ENCODE assay signal across 13 cellular contexts in the genomic region with DNA sequence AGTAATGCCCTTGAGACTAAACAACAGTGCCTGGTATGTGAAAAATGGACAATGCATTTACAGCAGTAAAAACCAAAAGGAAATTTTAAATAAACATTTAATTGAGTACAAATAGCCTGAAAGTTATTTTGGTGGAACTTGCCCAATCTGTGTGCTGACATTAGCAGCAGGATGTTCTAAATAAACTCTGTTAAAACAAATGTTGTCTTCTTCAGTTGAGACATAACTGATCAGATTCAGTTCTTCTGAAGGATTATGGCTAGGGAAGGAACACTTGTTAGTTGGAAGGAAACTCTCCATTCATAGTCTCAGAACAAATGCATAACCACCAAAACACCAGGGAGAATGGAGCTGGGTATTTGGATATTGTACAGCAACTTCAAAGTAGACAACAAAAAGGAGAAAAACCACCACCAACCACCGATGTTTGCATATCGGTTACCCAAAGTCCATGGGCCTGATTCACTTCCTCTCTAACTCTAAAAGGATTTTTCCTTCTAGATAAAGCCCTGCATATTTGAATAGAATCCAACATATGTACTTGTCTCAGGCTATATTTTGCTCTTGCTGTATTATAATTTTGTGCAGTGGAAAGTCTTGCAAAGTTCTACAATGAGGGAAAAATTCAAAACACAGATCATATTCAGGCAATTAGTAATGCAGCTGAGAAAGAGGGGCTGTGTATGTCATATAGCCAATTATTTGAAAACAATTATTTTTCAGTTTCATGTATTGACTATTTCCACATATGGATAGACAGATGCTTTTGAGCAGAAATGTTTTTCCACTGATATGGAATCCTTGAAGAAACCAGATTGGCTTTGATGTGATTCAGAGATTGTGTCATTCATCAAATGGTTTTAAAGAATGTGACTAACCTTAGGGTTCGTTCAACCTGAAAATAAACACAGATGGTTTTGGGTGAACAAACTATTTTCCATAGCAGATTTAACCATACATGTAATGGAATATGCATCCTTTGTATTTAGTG.
DNase-seq lines count a peak whose midpoint lies in the region; ATAC-seq and TF ChIP-seq lines count a peak whose summit lies in the region.
"Had no signal": no experiment of that assay in that cellular context is flagged by ENCODE, and none has a peak within 500 bp of the region (broad histone marks: within the 10 kb centered on the region; RNA-seq: fewer than 3 reads in every experiment).

No MANE protein-coding gene starts in this region.

- H3K27me3 Mint-ChIP-seq in mesothelial cell of epicardium (ENCODE audit: low read depth) (no peaks in the 10 kb centered on the region), endothelial cell (ENCODE audit: unreplicated experiment) (no peaks in the 10 kb centered on the region)

- H3K9me3 Mint-ChIP-seq in mesothelial cell of epicardium, result peaks cover 20% of the 10 kb centered on the region
- no peaks in the 10 kb centered on the region for H3K9me3 Mint-ChIP-seq in endothelial cell (ENCODE audit: unreplicated experiment)
- H3K9me3 Mint-ChIP-seq: activated naive CD4-positive, alpha-beta T cell treated with anti-CD3 and anti-CD28 coated beads, Interleukin-2, amount 50 U/mL, for 72 hours had no signal

- H3K27ac Mint-ChIP-seq in mesothelial cell of epicardium (peak overlapping the region; percentile 60), endothelial cell (ENCODE audit: unreplicated experiment) (no peak overlapping the region)
- H3K27ac Mint-ChIP-seq: activated naive CD4-positive, alpha-beta T cell treated with anti-CD3 and anti-CD28 coated beads, Interleukin-2, amount 50 U/mL, for 72 hours had no signal

- ATAC-seq in HG02763 (IDR thresholded peaks at IDR 0.05; ENCODE audit: unreplicated experiment), result no peak

- in situ Hi-C loops in Caki2 (cut with HindIII; ENCODE audit: low pct_unique_long_range_greater_than_20kb, low sequenced_read_pairs), result no loop called here

- H3K4me3 Mint-ChIP-seq in mesothelial cell of epicardium (no peak overlapping the region), endothelial cell (ENCODE audit: unreplicated experiment) (no peak overlapping the region)

- H3K4me1 Mint-ChIP-seq in mesothelial cell of epicardium (peaks cover 19% of the 10 kb centered on the region), endothelial cell (ENCODE audit: unreplicated experiment) (peaks cover 9% of the 10 kb centered on the region)

- DNase-seq in Caki2 (ENCODE audit: low read depth) (peak; percentile 3), M059J (ENCODE audit: low read depth) (peak; percentile 90), brain pericyte (ENCODE audit: low read depth, low spot score) (peak; percentile 5), mesothelial cell of epicardium (ENCODE audit: low spot score in 2 of 2, unreplicated experiment in 2 of 2) (no peak), endothelial cell (ENCODE audit: low spot score) (no peak), NCI-H1417 (lab: John Stamatoyannopoulos, UW) (no peak)
- no peak for DNase-seq in activated effector memory CD4-positive, alpha-beta T cell treated with Interleukin-2 at 50 U/mL for 16 hours
- DNase-seq: activated CD4-positive, alpha-beta T cell treated with anti-CD3 and anti-CD28 coated beads for 4 hours; NCI-H146; Peyer's patch; right lobe of liver had no signal

- H3K36me3 Mint-ChIP-seq in mesothelial cell of epicardium (no peaks in the 10 kb centered on the region), endothelial cell (ENCODE audit: low read depth, unreplicated experiment) (no peaks in the 10 kb centered on the region)
- H3K36me3 Mint-ChIP-seq: activated naive CD4-positive, alpha-beta T cell treated with anti-CD3 and anti-CD28 coated beads, Interleukin-2, amount 50 U/mL, for 72 hours had no signal

- TF ChIP-seq CTCF in mesothelial cell of epicardium (IDR thresholded peaks at IDR 0.05; ENCODE audit: unreplicated experiment) (no peak), endothelial cell (IDR thresholded peaks at IDR 0.05; ENCODE audit: unreplicated experiment) (no peak)

Comparison
In these comparisons a context has a peak if more than half of its experiments do, and no peak if none do; other contexts are left out.
1. DNase-seq: peak in Caki2 (single experiment), M059J (single experiment) and brain pericyte (single experiment); none in mesothelial cell of epicardium (0 of 2), endothelial cell (single experiment), NCI-H1417 (0 of 3) and activated effector memory CD4-positive, alpha-beta T cell treated with Interleukin-2 at 50 U/mL for 16 hours (single experiment).